In genomic region chr22:49953027-49953679, GRCh38 we compare ENCODE assay signal across 1 cellular context.
TF ChIP-seq lines count a peak whose summit lies in the region.

No MANE protein-coding gene starts in this region.

TF ChIP-seq in HepG2, 621 proteins besides CTCF, POLR2A, EP300 and RAD21 (continues in another document):
- TF ChIP-seq ZNF883 (CRISPR knock-in tag; IDR thresholded peaks at IDR 0.05; ENCODE audit: not compliant biosample characterization) (no peak), TFDP2 (CRISPR knock-in tag; IDR thresholded peaks at IDR 0.05) (no peak), ZBTB33 (CRISPR knock-in tag; IDR thresholded peaks at IDR 0.05) (no peak), AFF4 (CRISPR knock-in tag; IDR thresholded peaks at IDR 0.05) (no peak), MYPOP (CRISPR knock-in tag; IDR thresholded peaks at IDR 0.05) (no peak), ZNF652 (CRISPR knock-in tag; IDR thresholded peaks at IDR 0.05; ENCODE audit: borderline replicate concordance, low read depth) (no peak), KDM6A (CRISPR knock-in tag; IDR thresholded peaks at IDR 0.05; ENCODE audit: low read depth) (no peak), ATF5 (CRISPR knock-in tag; IDR thresholded peaks at IDR 0.05; ENCODE audit: low read depth) (no peak), PLRG1 (conservative IDR thresholded peaks at IDR 0.05) (no peak), REXO4 (CRISPR knock-in tag; IDR thresholded peaks at IDR 0.05; ENCODE audit: borderline replicate concordance) (no peak), MATR3 (CRISPR knock-in tag; IDR thresholded peaks at IDR 0.05) (no peak), ARID4A (CRISPR knock-in tag; IDR thresholded peaks at IDR 0.05; ENCODE audit: borderline replicate concordance) (0 out of 2 replicates have a peak, but pooled peaks have one; percentile 3), ZEB1 (IDR thresholded peaks at IDR 0.05; ENCODE audit: insufficient replicate concordance, low read depth) (no peak), DRAP1 (CRISPR knock-in tag; IDR thresholded peaks at IDR 0.05) (no peak), DMTF1 (CRISPR knock-in tag; IDR thresholded peaks at IDR 0.05) (no peak), ATM (IDR thresholded peaks at IDR 0.05; ENCODE audit: borderline replicate concordance) (no peak), ELF4 (CRISPR knock-in tag; IDR thresholded peaks at IDR 0.05; ENCODE audit: borderline replicate concordance) (no peak), ZNF772 (CRISPR knock-in tag; IDR thresholded peaks at IDR 0.05) (0 out of 2 replicates have a peak, but pooled peaks have one; percentile 17), KDM2A (CRISPR knock-in tag; IDR thresholded peaks at IDR 0.05; ENCODE audit: borderline replicate concordance, low read depth) (0 out of 2 replicates have a peak, but pooled peaks have one; percentile 3), ZNF30 (CRISPR knock-in tag; IDR thresholded peaks at IDR 0.05) (no peak), ZNF570 (CRISPR knock-in tag; IDR thresholded peaks at IDR 0.05; ENCODE audit: borderline replicate concordance) (no peak), ZSCAN25 (CRISPR knock-in tag; IDR thresholded peaks at IDR 0.05) (no peak), AHDC1 (CRISPR knock-in tag; IDR thresholded peaks at IDR 0.05; ENCODE audit: borderline replicate concordance) (no peak), ZNF839 (CRISPR knock-in tag; IDR thresholded peaks at IDR 0.05; ENCODE audit: borderline replicate concordance) (no peak), GPN1 (CRISPR knock-in tag; IDR thresholded peaks at IDR 0.05; ENCODE audit: borderline replicate concordance) (no peak), CEBPZ (IDR thresholded peaks at IDR 0.05; ENCODE audit: low read length) (no peak), HNRNPL (IDR thresholded peaks at IDR 0.05; ENCODE audit: low read depth, low read length) (peak; percentile 76)
